Comparison of ENCODE assay signal across 1 cellular context in the genomic region with DNA sequence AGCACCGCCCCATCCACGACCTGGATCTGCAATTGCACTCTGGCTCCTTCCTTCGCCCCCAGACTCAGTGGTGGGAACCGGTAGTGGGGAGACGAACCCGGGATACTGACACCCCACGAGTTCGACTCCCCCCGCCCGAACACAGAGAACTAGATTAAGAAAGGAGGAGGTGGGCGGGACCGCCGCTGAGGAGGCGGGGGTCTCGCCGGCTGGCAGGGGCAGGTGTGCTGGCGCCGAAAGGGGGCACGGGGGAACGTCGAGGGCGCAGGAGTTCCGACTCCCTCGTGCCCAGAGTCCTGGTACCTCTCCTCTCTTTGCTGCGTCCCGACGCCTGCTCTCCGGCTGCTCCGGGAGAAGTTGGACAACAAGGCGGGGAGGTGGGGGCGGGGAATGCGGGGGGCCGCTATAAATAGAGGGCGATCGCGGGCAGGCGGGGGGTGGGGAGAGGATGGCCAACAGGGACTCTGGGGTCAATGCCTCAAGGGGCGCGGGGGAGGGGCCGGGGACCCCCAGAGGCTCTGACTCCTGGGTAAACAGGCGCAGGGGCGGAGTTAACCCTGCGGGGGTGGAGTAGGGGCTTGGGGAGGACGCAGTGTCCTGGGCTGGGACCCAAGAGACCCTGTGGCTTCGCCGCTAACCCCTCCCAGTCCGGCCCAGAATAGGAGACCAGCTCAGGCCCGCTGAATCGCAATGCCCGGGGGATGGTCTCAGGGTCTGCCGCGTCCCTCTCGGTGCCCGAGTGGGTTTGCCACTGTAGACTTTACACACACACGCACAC.
TF ChIP-seq lines count a peak whose summit lies in the region.

No MANE protein-coding gene starts in this region.

TF ChIP-seq in endothelial cell of umbilical vein, 7 proteins besides CTCF, POLR2A, EP300 and RAD21:
- TF ChIP-seq FOS (IDR thresholded peaks at IDR 0.05; ENCODE audit: borderline replicate concordance, insufficient read depth, low read length) (no peak), EZH2 (IDR thresholded peaks at IDR 0.05; ENCODE audit: borderline replicate concordance, low read depth, low read length, severe bottlenecking) (peak; percentile 90)
